In genomic region chr1:191052888-191053287, GRCh38 we compare ENCODE assay signal across 24 cellular contexts.
"Had no signal": no experiment of that assay in that cellular context is flagged by ENCODE, and none has a peak within 500 bp of the region (broad histone marks: within the 10 kb centered on the region; RNA-seq: fewer than 3 reads in every experiment).

No MANE protein-coding gene starts in this region.

- ATAC-seq: effector memory CD8-positive, alpha-beta T cell; esophagus mucosa; gastrocnemius medialis; heart right ventricle; left cardiac atrium; left lung; left ventricle myocardium superior; lower lobe of right lung; mucosa of descending colon had no signal

- H3K4me1 Mint-ChIP-seq: endodermal cell, mesothelial cell of epicardium, naive B cell had no signal

- H3K4me1 ChIP-seq: colonic mucosa, esophagus squamous epithelium, gastrocnemius medialis, heart right ventricle, left lung, lower lobe of right lung had no signal

- H3K27me3 Mint-ChIP-seq: dendritic cell treated with granulocyte-macrophage colony-stimulating factor and Interleukin-4, amounts not matched to agents 40 ng/mL and 50 ng/mL, for 4 days; effector memory CD8-positive, alpha-beta T cell; naive B cell had no signal

- H3K4me3 Mint-ChIP-seq: dendritic cell treated with granulocyte-macrophage colony-stimulating factor and Interleukin-4, amounts not matched to agents 40 ng/mL and 50 ng/mL, for 4 days; effector memory CD8-positive, alpha-beta T cell; endodermal cell; mesothelial cell of epicardium; naive B cell had no signal

- H3K36me3 Mint-ChIP-seq: mesothelial cell of epicardium, naive B cell had no signal

- DNase-seq: colonic mucosa; cortex of kidney; effector CD8-positive, alpha-beta T cell; effector memory CD8-positive, alpha-beta T cell; endodermal cell; erythroblast; esophagus squamous epithelium; foreskin melanocyte; gastrocnemius medialis; glutamatergic neuron; head of caudate nucleus; heart right ventricle; hippocampal formation; left cardiac atrium; left lung; left ventricle myocardium superior; lower lobe of right lung; mesenchymal stem cell; mucosa of descending colon; naive B cell had no signal

- H3K4me3 ChIP-seq: colonic mucosa, esophagus squamous epithelium, gastrocnemius medialis, heart right ventricle, left lung, lower lobe of right lung, mucosa of descending colon had no signal

- H3K9me3 ChIP-seq: colonic mucosa, esophagus squamous epithelium, gastrocnemius medialis, lower lobe of right lung, mucosa of descending colon had no signal

- H3K27ac Mint-ChIP-seq: dendritic cell treated with granulocyte-macrophage colony-stimulating factor and Interleukin-4, amounts not matched to agents 40 ng/mL and 50 ng/mL, for 4 days; effector memory CD8-positive, alpha-beta T cell; endodermal cell; mesothelial cell of epicardium had no signal

- H3K27ac ChIP-seq: colonic mucosa, epithelial cell of prostate, esophagus squamous epithelium, gastrocnemius medialis, heart right ventricle, left lung, lower lobe of right lung had no signal

- H3K36me3 ChIP-seq: colonic mucosa, esophagus squamous epithelium, gastrocnemius medialis, heart right ventricle, left lung, lower lobe of right lung had no signal

- H3K9me3 Mint-ChIP-seq: endodermal cell had no signal

- H3K27me3 ChIP-seq: colonic mucosa, esophagus squamous epithelium, gastrocnemius medialis, heart right ventricle, left lung had no signal
